ENCODE assay signal across 8 cellular contexts in genomic region chr14:74083784-74084276, GRCh38. TPM values are rescaled to one million over a fixed set of nuclear protein-coding genes. Genes with fewer than 3 reads are reported as not detected.
DNase-seq lines count a peak whose midpoint lies in the region; ATAC-seq and TF ChIP-seq lines count a peak whose summit lies in the region.

No MANE protein-coding gene starts in this region.

- H3K4me3 Mint-ChIP-seq in activated naive CD4-positive, alpha-beta T cell treated with anti-CD3 and anti-CD28 coated beads, Interleukin-2, amount 50 U/mL, for 24 hours, result peak overlapping the region; percentile 100

- H3K9me2 ChIP-seq in OCI-LY1 (ENCODE audit: low read depth, low read length) (no peaks in the 10 kb centered on the region), neural cell (ENCODE audit: insufficient read depth, low read length) (no peaks in the 10 kb centered on the region)

- H3K27ac ChIP-seq in OCI-LY1 (ENCODE audit: low read depth, low read length, poor library complexity, severe bottlenecking) (no peak overlapping the region), neural cell (ENCODE audit: low read length) (peak overlapping the region; percentile 46)

- H3K4me1 Mint-ChIP-seq in activated naive CD4-positive, alpha-beta T cell treated with anti-CD3 and anti-CD28 coated beads, Interleukin-2, amount 50 U/mL, for 24 hours, result peaks cover 43% of the 10 kb centered on the region

- peak overlapping the region; percentile 67 for H3K9ac ChIP-seq in OCI-LY1 (ENCODE audit: low read length)
- H3K9ac ChIP-seq in neural cell (ENCODE audit: low read length), result peak overlapping the region; percentile 77

- H4K20me1 ChIP-seq in OCI-LY1 (ENCODE audit: insufficient read depth, low read length) (no peaks in the 10 kb centered on the region), neural cell (ENCODE audit: insufficient read depth) (no peaks in the 10 kb centered on the region)

- peak overlapping the region; percentile 88 for H3K27ac Mint-ChIP-seq in activated naive CD4-positive, alpha-beta T cell treated with anti-CD3 and anti-CD28 coated beads, Interleukin-2, amount 50 U/mL, for 24 hours

- H3K36me3 ChIP-seq in OCI-LY1 (ENCODE audit: insufficient read depth, low read length) (no peaks in the 10 kb centered on the region), neural cell (ENCODE audit: insufficient read depth, low read length) (no peaks in the 10 kb centered on the region)

- H2AFZ ChIP-seq in OCI-LY1 (ENCODE audit: low read length), result no peak overlapping the region
- H2AFZ ChIP-seq in neural cell (ENCODE audit: low read depth, low read length), result peak overlapping the region; percentile 47

- no peaks in the 10 kb centered on the region for H3K9me3 ChIP-seq in OCI-LY1 (ENCODE audit: low read length)
- H3K9me3 ChIP-seq in neural cell (ENCODE audit: low read length), result no peaks in the 10 kb centered on the region

- H3K36me3 Mint-ChIP-seq in activated naive CD4-positive, alpha-beta T cell treated with anti-CD3 and anti-CD28 coated beads, Interleukin-2, amount 50 U/mL, for 24 hours, result no peaks in the 10 kb centered on the region

- no peaks in the 10 kb centered on the region for H3K27me3 Mint-ChIP-seq in activated naive CD4-positive, alpha-beta T cell treated with anti-CD3 and anti-CD28 coated beads, Interleukin-2, amount 50 U/mL, for 24 hours

- peak overlapping the region; percentile 85 for H3K4me2 ChIP-seq in OCI-LY1 (ENCODE audit: low read length)
- H3K4me2 ChIP-seq in neural cell (ENCODE audit: low read length), result peak overlapping the region; percentile 95

- no peak for ATAC-seq in GM18861 (IDR thresholded peaks at IDR 0.05; ENCODE audit: unreplicated experiment)

- H3K79me2 ChIP-seq in OCI-LY1 (ENCODE audit: insufficient read depth, low read length), result peaks cover 21% of the 10 kb centered on the region; the same call in 1 of the 2 replicates
- peaks cover 24% of the 10 kb centered on the region for H3K79me2 ChIP-seq in neural cell (replicated peaks; ENCODE audit: insufficient read depth, low read length)

- peaks cover 24% of the 10 kb centered on the region for H3K4me1 ChIP-seq in OCI-LY1 (ENCODE audit: insufficient read depth, low read length, severe bottlenecking)

- TF ChIP-seq EP300 in neural cell (conservative IDR thresholded peaks at IDR 0.05; ENCODE audit: poor library complexity, severe bottlenecking), result no peak

- H3K9me3 Mint-ChIP-seq in activated naive CD4-positive, alpha-beta T cell treated with anti-CD3 and anti-CD28 coated beads, Interleukin-2, amount 50 U/mL, for 24 hours, result no peaks in the 10 kb centered on the region

- H3K27me3 ChIP-seq in OCI-LY1 (ENCODE audit: insufficient read depth, low read length) (no peaks in the 10 kb centered on the region), neural cell (ENCODE audit: insufficient read depth, low read depth, low read length) (no peaks in the 10 kb centered on the region)

- H3K4me3 ChIP-seq in OCI-LY1 (ENCODE audit: low read depth, low read length, poor library complexity, severe bottlenecking) (peak overlapping the region; percentile 86), epithelial cell of proximal tubule (ENCODE audit: low read depth, low read length) (peak overlapping the region; percentile 82), neural cell (ENCODE audit: low read length) (peak overlapping the region; percentile 79)

- no peak for TF ChIP-seq CTCF in OCI-LY1 (IDR thresholded peaks at IDR 0.05; ENCODE audit: low read length)
- no peak for TF ChIP-seq CTCF in epithelial cell of proximal tubule (conservative IDR thresholded peaks at IDR 0.05; ENCODE audit: low read depth, low read length)
- TF ChIP-seq CTCF in neural cell (IDR thresholded peaks at IDR 0.05; ENCODE audit: poor library complexity, severe bottlenecking), result no peak

- no peak for DNase-seq in activated naive CD4-positive, alpha-beta T cell treated with anti-CD3 and anti-CD28 coated beads, Interleukin-2, amount 50 U/mL, for 16 hours
- no peak for DNase-seq in epithelial cell of proximal tubule (ENCODE audit: low read depth)
- DNase-seq in OCI-M2 (lab: John Stamatoyannopoulos, UW; ENCODE audit: unreplicated experiment), result no peak
- DNase-seq in effector CD8-positive, alpha-beta T cell (lab: John Stamatoyannopoulos, UW), result no peak

- TF ChIP-seq RAD21 in neural cell (conservative IDR thresholded peaks at IDR 0.05), result no peak

- H3F3A ChIP-seq in OCI-LY1 (ENCODE audit: insufficient read depth, low read length) (no peaks in the 10 kb centered on the region), neural cell (ENCODE audit: insufficient read depth, low read length, poor library complexity, severe bottlenecking) (no peaks in the 10 kb centered on the region)

TF ChIP-seq in neural cell, 6 proteins besides CTCF, POLR2A, EP300 and RAD21:
- TF ChIP-seq POLR2AphosphoS5 (IDR thresholded peaks at IDR 0.05) (no peak), TAF1 (IDR thresholded peaks at IDR 0.05; ENCODE audit: low read depth) (no peak), EZH2 (IDR thresholded peaks at IDR 0.05; ENCODE audit: borderline replicate concordance, insufficient read depth, low read length, poor library complexity, severe bottlenecking) (no peak), MXI1 (conservative IDR thresholded peaks at IDR 0.05; ENCODE audit: poor library complexity, severe bottlenecking) (no peak), SMC3 (conservative IDR thresholded peaks at IDR 0.05; ENCODE audit: poor library complexity) (no peak), REST (IDR thresholded peaks at IDR 0.05; ENCODE audit: borderline replicate concordance) (no peak)

RNA-seq across cellular contexts. Expression of gene ALDH6A1, which starts 0.4 kb away (rescaled TPM):
- 3.5 and 7.9 TPM in 2 replicates for total RNA-seq in epithelial cell of proximal tubule
- polyA plus RNA-seq in neural cell, result 11.1 and 16.8 TPM in 2 replicates
- polyA minus RNA-seq in neural cell, result 15.1 and 19.7 TPM in 2 replicates

RNA-seq across cellular contexts. Expression of gene LIN52, which starts 0.9 kb away (rescaled TPM):
- 4.6 and 7.2 TPM in 2 replicates for total RNA-seq in epithelial cell of proximal tubule
- polyA plus RNA-seq in neural cell, result 50.8 and 57.9 TPM in 2 replicates
- 26.3 and 27.8 TPM in 2 replicates for polyA minus RNA-seq in neural cell
